ENCODE assay signal across 1 cellular context in genomic region chr4:83438719-83439118, GRCh38.
TF ChIP-seq lines count a peak whose summit lies in the region.

No MANE protein-coding gene starts in this region.

TF ChIP-seq in SK-N-SH, 30 proteins besides CTCF, POLR2A, EP300 and RAD21:
- no peak for TF ChIP-seq JUND (IDR thresholded peaks at IDR 0.05)
- TF ChIP-seq RXRA (IDR thresholded peaks at IDR 0.05; ENCODE audit: borderline replicate concordance, low read depth): no peak
- TF ChIP-seq TEAD4 (IDR thresholded peaks at IDR 0.05; ENCODE audit: borderline replicate concordance, insufficient read depth): no peak
- no peak for TF ChIP-seq ZBTB33 (IDR thresholded peaks at IDR 0.05; ENCODE audit: borderline replicate concordance, low read depth)
- TF ChIP-seq RFX5 (IDR thresholded peaks at IDR 0.05; ENCODE audit: low read length): no peak
- no peak for TF ChIP-seq SMC3 (IDR thresholded peaks at IDR 0.05; ENCODE audit: low read depth, low read length)
- TF ChIP-seq TCF12 (IDR thresholded peaks at IDR 0.05): no peak
- no peak for TF ChIP-seq FOXJ3 (CRISPR knock-in tag; IDR thresholded peaks at IDR 0.05)
- TF ChIP-seq RCOR1 (IDR thresholded peaks at IDR 0.05; ENCODE audit: low read length): no peak
- TF ChIP-seq EZH2phosphoT487 (IDR thresholded peaks at IDR 0.05; ENCODE audit: borderline replicate concordance, low read depth): no peak
- no peak for TF ChIP-seq YY1 (IDR thresholded peaks at IDR 0.05; ENCODE audit: low read depth)
- TF ChIP-seq NRF1 (IDR thresholded peaks at IDR 0.05; ENCODE audit: low read depth, low read length): no peak
- TF ChIP-seq MAX (IDR thresholded peaks at IDR 0.05; ENCODE audit: low read depth): no peak
- TF ChIP-seq IRF3 (IDR thresholded peaks at IDR 0.05; ENCODE audit: low read depth, low read length): no peak
TF ChIP-seq in SK-N-SH: peak in this region for 0.
